Comparison of ENCODE assay signal across 14 cellular contexts in the genomic region with DNA sequence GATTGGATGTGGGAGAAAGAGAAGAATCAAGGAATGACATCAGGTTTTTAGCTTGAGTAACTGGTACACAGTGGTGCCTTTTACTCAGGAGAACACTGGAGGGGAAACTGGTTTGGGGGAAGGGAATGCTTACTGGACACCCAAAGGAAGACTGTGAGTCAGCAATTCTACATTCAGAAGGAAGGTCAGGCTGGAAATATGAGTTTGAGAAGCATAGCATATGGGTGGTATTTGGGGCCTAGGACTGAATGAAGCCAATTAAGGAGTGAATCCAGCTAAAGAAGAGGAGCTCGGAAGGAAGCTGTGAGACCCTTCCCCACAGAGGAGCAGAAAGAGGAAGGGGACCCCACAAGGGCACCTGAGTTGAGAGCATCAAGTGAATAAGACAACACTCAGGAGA. TPM values are rescaled to one million over a fixed set of nuclear protein-coding genes. Genes with fewer than 3 reads are reported as not detected.
DNase-seq lines count a peak whose midpoint lies in the region; ATAC-seq and TF ChIP-seq lines count a peak whose summit lies in the region.
"Had no signal": no experiment of that assay in that cellular context is flagged by ENCODE, and none has a peak within 500 bp of the region (broad histone marks: within the 10 kb centered on the region; RNA-seq: fewer than 3 reads in every experiment).

No MANE protein-coding gene starts in this region.

- no peaks in the 10 kb centered on the region for H3K9me3 ChIP-seq in OCI-LY7 (ENCODE audit: low read length)

- H3K9me3 Mint-ChIP-seq in dendritic cell treated with granulocyte-macrophage colony-stimulating factor and Interleukin-4, amounts not matched to agents 40 ng/mL and 50 ng/mL, for 4 days: no peaks in the 10 kb centered on the region
- H3K9me3 Mint-ChIP-seq: activated T-cell treated with anti-CD3 and anti-CD28 coated beads, Interleukin-2, amount 50 U/mL, for 72 hours; nephron progenitor cell; T-helper 2 cell treated with Interferon-gamma antibody and Interleukin-4, amounts not matched to agents 5 μg/mL and 100 μg/mL, for 36 hours had no signal

- DNase-seq in AG20443 (ENCODE audit: low spot score): peak; percentile 43
- peak; percentile 26 for DNase-seq in NB4 (ENCODE audit: low read depth)
- DNase-seq in omental fat pad (ENCODE audit: low spot score): no peak
- DNase-seq in OCI-LY7 (ENCODE audit: low spot score): no peak
- no peak for DNase-seq in RPMI8226
- DNase-seq: activated T-cell treated with anti-CD3 and anti-CD28 coated beads, Interleukin-2, amount 50 U/mL, for 72 hours; NCI-H2227 treated with DMSO at 0.1 percent for 48 hours; nephron progenitor cell had no signal

- intact Hi-C loops in dendritic cell treated with granulocyte-macrophage colony-stimulating factor and Interleukin-4, amounts not matched to agents 40 ng/mL and 50 ng/mL, for 4 days (cut with micrococcal nuclease): loop anchor here (10.0 kb wide), 1 partner anchor 47 kb away; the partner anchor contains the start of gene CDKL1
- intact Hi-C loops in OCI-LY7 (cut with micrococcal nuclease; ENCODE audit: unreplicated experiment): no loop called here

- peaks cover 2% of the 10 kb centered on the region for H3K27me3 Mint-ChIP-seq in dendritic cell treated with granulocyte-macrophage colony-stimulating factor and Interleukin-4, amounts not matched to agents 40 ng/mL and 50 ng/mL, for 4 days

- no peaks in the 10 kb centered on the region for H3K4me1 ChIP-seq in OCI-LY7 (ENCODE audit: insufficient read depth, low read length, poor library complexity, severe bottlenecking)

- no peak overlapping the region for H3K4me2 ChIP-seq in OCI-LY7 (ENCODE audit: low read length)

- TF ChIP-seq CTCF in NB4 (IDR thresholded peaks at IDR 0.05; ENCODE audit: low read depth, low read length) (no peak), omental fat pad (IDR thresholded peaks at IDR 0.05) (no peak), OCI-LY7 (conservative IDR thresholded peaks at IDR 0.05; ENCODE audit: low read length) (no peak)

- no peak overlapping the region for H3K4me3 Mint-ChIP-seq in dendritic cell treated with granulocyte-macrophage colony-stimulating factor and Interleukin-4, amounts not matched to agents 40 ng/mL and 50 ng/mL, for 4 days
- H3K4me3 Mint-ChIP-seq: activated T-cell treated with anti-CD3 and anti-CD28 coated beads, Interleukin-2, amount 50 U/mL, for 72 hours; CD14-positive monocyte; nephron progenitor cell; T-helper 2 cell treated with Interferon-gamma antibody and Interleukin-4, amounts not matched to agents 5 μg/mL and 100 μg/mL, for 36 hours had no signal

- no peak for TF ChIP-seq POLR2A in NB4 (IDR thresholded peaks at IDR 0.05; ENCODE audit: extremely low read depth, insufficient read length)

- H3K36me3 Mint-ChIP-seq in dendritic cell treated with granulocyte-macrophage colony-stimulating factor and Interleukin-4, amounts not matched to agents 40 ng/mL and 50 ng/mL, for 4 days (ENCODE audit: low read depth): no peaks in the 10 kb centered on the region

- no peaks in the 10 kb centered on the region for H3K79me2 ChIP-seq in OCI-LY7 (ENCODE audit: insufficient read depth, low read depth, low read length)

- ATAC-seq in omental fat pad (ENCODE audit: low FRiP score) (peak; percentile 60), GM19324 (IDR thresholded peaks at IDR 0.05; ENCODE audit: low FRiP score, unreplicated experiment) (no peak), GM21447 (IDR thresholded peaks at IDR 0.05; ENCODE audit: unreplicated experiment) (no peak)
- ATAC-seq: activated T-cell treated with anti-CD3 and anti-CD28 coated beads, Interleukin-2, amount 50 U/mL, for 72 hours; GM12878 had no signal

- CTCF ChIA-PET in OCI-LY7 (lab: Charles Lee; ENCODE audit: unreplicated experiment): no interaction called here

- H3K9me2 ChIP-seq in OCI-LY7 (ENCODE audit: insufficient read depth, low read length): no peaks in the 10 kb centered on the region

- POLR2A ChIA-PET in OCI-LY7 (lab: Charles Lee): interaction anchor here (0.6 to 1.1 kb wide), 2 partner anchors 14 to 17 kb away, joined by 3 read pairs; no protein-coding TSS in a partner anchor

- H4K20me1 ChIP-seq in OCI-LY7 (ENCODE audit: insufficient read depth, low read length): no peaks in the 10 kb centered on the region

- H3K4me1 Mint-ChIP-seq in dendritic cell treated with granulocyte-macrophage colony-stimulating factor and Interleukin-4, amounts not matched to agents 40 ng/mL and 50 ng/mL, for 4 days (ENCODE audit: low read depth): peaks cover 26% of the 10 kb centered on the region

- no peaks in the 10 kb centered on the region for H3K36me3 ChIP-seq in OCI-LY7 (ENCODE audit: insufficient read depth, low read length)

- H3K27ac ChIP-seq in OCI-LY7 (ENCODE audit: low read depth, low read length, poor library complexity, severe bottlenecking): no peak overlapping the region

- BruUV-seq in OCI-LY7 (replicated peaks; lab: Mats Ljungman, UMichigan): no TSS peak

- H3K4me3 ChIP-seq in NB4 (ENCODE audit: low read depth, low read length) (no peak overlapping the region), OCI-LY7 (ENCODE audit: low read depth, low read length, poor library complexity, severe bottlenecking) (no peak overlapping the region)
- H3K4me3 ChIP-seq: GM12878 had no signal

- H2AFZ ChIP-seq in OCI-LY7 (ENCODE audit: low read length): no peak overlapping the region

- H3K27ac Mint-ChIP-seq in dendritic cell treated with granulocyte-macrophage colony-stimulating factor and Interleukin-4, amounts not matched to agents 40 ng/mL and 50 ng/mL, for 4 days: peak overlapping the region; percentile 3
- H3K27ac Mint-ChIP-seq: activated T-cell treated with anti-CD3 and anti-CD28 coated beads, Interleukin-2, amount 50 U/mL, for 72 hours; CD14-positive monocyte; nephron progenitor cell; T-helper 2 cell treated with Interferon-gamma antibody and Interleukin-4, amounts not matched to agents 5 μg/mL and 100 μg/mL, for 36 hours had no signal

RNA-seq across cellular contexts. Expression of gene DMAC2L, which starts 35.4 kb away (rescaled TPM):
- 10 to 100 TPM; 16.5 to 19.1 (median 17.4) TPM for total RNA-seq in omental fat pad
- total RNA-seq in OCI-LY7 (2014; rRNA removed; shearing (Covaris generic)): 5.8 and 13.8 TPM in 2 replicates
- 31.3 and 33.0 TPM in 2 replicates for total RNA-seq in OCI-LY7 (2022)

RNA-seq across cellular contexts. Expression of gene L2HGDH, which starts 35.5 kb away (rescaled TPM):
- total RNA-seq in omental fat pad (1 to 10 TPM; 2.3 to 6.2 (median 4.5) TPM), OCI-LY7 (2022) (14.6 and 19.8 TPM in 2 replicates)
- 8.7 and 10.0 TPM in 2 replicates for total RNA-seq in OCI-LY7 (2014; rRNA removed; shearing (Covaris generic))

RNA-seq across cellular contexts. Expression of gene CDKL1, which starts 49.2 kb away (rescaled TPM):
- total RNA-seq in omental fat pad (10 to 100 TPM; 27.7 to 44.3 (median 36.7) TPM), OCI-LY7 (2022) (0.22 and 0.36 TPM in 2 replicates)
- total RNA-seq in OCI-LY7 (2014; rRNA removed; shearing (Covaris generic)): 0.09 TPM in 1 of 2 replicates, not detected in the other

Comparison
In these comparisons a context has a peak if more than half of its experiments do, and no peak if none do; other contexts are left out.
1. DNase-seq: peak in AG20443 (single experiment) and NB4 (single experiment); none in omental fat pad (single experiment), OCI-LY7 (single experiment) and RPMI8226 (single experiment).
2. RNA of gene CDKL1, which starts 49.2 kb away (total RNA-seq): 27.7 to 44.3 TPM in omental fat pad; 0.09 to 0.36 TPM in OCI-LY7; every median in the first group is over 10 times any median in the second.